ENCODE assay signal across 16 cellular contexts in genomic region chr2:174589334-174589733, GRCh38. TPM values are rescaled to one million over a fixed set of nuclear protein-coding genes. Genes with fewer than 3 reads are reported as not detected.
DNase-seq lines count a peak whose midpoint lies in the region; ATAC-seq and TF ChIP-seq lines count a peak whose summit lies in the region.
"Had no signal": no experiment of that assay in that cellular context is flagged by ENCODE, and none has a peak within 500 bp of the region (broad histone marks: within the 10 kb centered on the region; RNA-seq: fewer than 3 reads in every experiment).

No MANE protein-coding gene starts in this region.

- H3K79me2 ChIP-seq in trophoblast cell (ENCODE audit: control insufficient read depth, insufficient read depth, low read length, poor library complexity): peaks cover 1% of the 10 kb centered on the region
- H3K79me2 ChIP-seq in smooth muscle cell (ENCODE audit: low read depth): peaks cover 28% of the 10 kb centered on the region

- no peak overlapping the region for H4K8ac ChIP-seq in trophoblast cell (ENCODE audit: low read depth, low read length)

- H3K36me3 Mint-ChIP-seq in activated CD4-positive, alpha-beta T cell treated with anti-CD3 and anti-CD28 coated beads, Interleukin-2, amount 10 ng/mL, durations not matched to agents 24 days and 14 days (ENCODE audit: low read depth): peaks cover 57% of the 10 kb centered on the region
- H3K36me3 Mint-ChIP-seq in IgD-negative memory B cell: no peaks in the 10 kb centered on the region

- H4K12ac ChIP-seq in trophoblast cell (ENCODE audit: low read depth, low read length): no peak overlapping the region

- no peak overlapping the region for H3K9ac ChIP-seq in trophoblast cell (ENCODE audit: low read length)
- no peak overlapping the region for H3K9ac ChIP-seq in smooth muscle cell (ENCODE audit: low read depth)

- WGBS in trophoblast cell (ENCODE audit: extremely low coverage, insufficient coverage, insufficient read length): no CpG with 5 or more reads among the region's 2 CpGs
- 92% methylated on average over 2 of the region's 2 CpGs for WGBS in smooth muscle cell (ENCODE audit: low lambda C conversion rate)

- no peak overlapping the region for H3K14ac ChIP-seq in trophoblast cell (ENCODE audit: low read length)

- peak overlapping the region; percentile 92 for H3K27ac Mint-ChIP-seq in activated CD4-positive, alpha-beta T cell treated with anti-CD3 and anti-CD28 coated beads, Interleukin-2, amount 10 ng/mL, durations not matched to agents 24 days and 14 days
- peak overlapping the region; percentile 75 to 94 (median 86) for H3K27ac Mint-ChIP-seq in IgD-negative memory B cell

- intact Hi-C loops in activated CD4-positive, alpha-beta T cell treated with anti-CD3 and anti-CD28 coated beads, Interleukin-2, amount 10 ng/mL, durations not matched to agents 24 days and 14 days (cut with micrococcal nuclease): no loop called here
- intact Hi-C loops in ascending aorta (cut with DNase I): no loop called here

- H2AFZ ChIP-seq in trophoblast cell (ENCODE audit: insufficient read depth, low read length, poor library complexity) (no peak overlapping the region), smooth muscle cell (ENCODE audit: low read depth) (no peak overlapping the region)

- peaks cover 0 to 2% of the 10 kb centered on the region in 2 donors for H3K36me3 ChIP-seq in ascending aorta
- H3K36me3 ChIP-seq in trophoblast cell (ENCODE audit: control insufficient read depth in 1 of 2, insufficient read depth in 2 of 2, low read length in 2 of 2): peaks cover 6% of the 10 kb centered on the region in 2 experiments
- no peaks in the 10 kb centered on the region for H3K36me3 ChIP-seq in smooth muscle cell (ENCODE audit: low read depth)

- no peak overlapping the region for H2BK120ac ChIP-seq in trophoblast cell (ENCODE audit: insufficient read depth, low read length, poor library complexity)

- H3K79me1 ChIP-seq in trophoblast cell (ENCODE audit: low read length): peaks cover 24% of the 10 kb centered on the region

- no peaks in the 10 kb centered on the region for H3K9me3 ChIP-seq in ascending aorta
- H3K9me3 ChIP-seq in trophoblast cell (ENCODE audit: insufficient read depth, low read depth, low read length): no peaks in the 10 kb centered on the region
- H3K9me3 ChIP-seq in smooth muscle cell (replicated peaks; ENCODE audit: low read depth): no peaks in the 10 kb centered on the region
- H3K9me3 ChIP-seq: SJCRH30 had no signal

- no peak overlapping the region for H3K4me3 ChIP-seq in ascending aorta
- H3K4me3 ChIP-seq in trophoblast cell (ENCODE audit: low read depth, low read length): no peak overlapping the region
- H3K4me3 ChIP-seq in smooth muscle cell: no peak overlapping the region
- H3K4me3 ChIP-seq: SJCRH30, skin epidermis had no signal

- H2BK12ac ChIP-seq in trophoblast cell (ENCODE audit: low read length): no peak overlapping the region

- no peak overlapping the region for H4K91ac ChIP-seq in trophoblast cell (ENCODE audit: low read depth, low read length)

- no peak overlapping the region for H3K4ac ChIP-seq in trophoblast cell (ENCODE audit: low read depth, low read length)

- ATAC-seq in GM18517 (IDR thresholded peaks at IDR 0.05; ENCODE audit: unreplicated experiment): no peak

- H3K4me1 ChIP-seq in ascending aorta (peaks cover 8 to 72% of the 10 kb centered on the region in 2 donors), trophoblast cell (ENCODE audit: control insufficient read depth in 1 of 2, insufficient read depth in 2 of 2, low read length in 2 of 2) (peaks cover 20 to 51% of the 10 kb centered on the region in 2 experiments), smooth muscle cell (ENCODE audit: low read depth) (peaks cover 21% of the 10 kb centered on the region)

- peaks cover 5% of the 10 kb centered on the region for H3F3A ChIP-seq in smooth muscle cell (ENCODE audit: low read depth)

- TF ChIP-seq CTCF in ascending aorta (IDR thresholded peaks at IDR 0.05) (no peak), smooth muscle cell (IDR thresholded peaks at IDR 0.05; ENCODE audit: borderline replicate concordance, insufficient read depth, poor library complexity, severe bottlenecking) (no peak)

- peak overlapping the region; percentile 42 for H3K4me3 Mint-ChIP-seq in activated CD4-positive, alpha-beta T cell treated with anti-CD3 and anti-CD28 coated beads, Interleukin-2, amount 10 ng/mL, durations not matched to agents 24 days and 14 days
- peak overlapping the region in 3 of 4 donors; percentile 52 to 83 (median 81) for H3K4me3 Mint-ChIP-seq in IgD-negative memory B cell

- H4K20me1 ChIP-seq in smooth muscle cell (ENCODE audit: low read depth): peaks cover 11% of the 10 kb centered on the region

- no peak overlapping the region for H3K23ac ChIP-seq in trophoblast cell (ENCODE audit: low read length)

- peak overlapping the region; percentile 8 for H3K18ac ChIP-seq in trophoblast cell (ENCODE audit: low read length)

- H3K27ac ChIP-seq in ascending aorta: peak overlapping the region; percentile 29 to 57
- H3K27ac ChIP-seq in trophoblast cell (ENCODE audit: low read depth, low read length): no peak overlapping the region
- H3K27ac ChIP-seq in smooth muscle cell (ENCODE audit: low read depth): no peak overlapping the region
- H3K27ac ChIP-seq: SJCRH30 had no signal

- DNase-seq in activated CD4-positive, alpha-beta T cell treated with anti-CD3 and anti-CD28 coated beads, Interleukin-2, amount 10 ng/mL, durations not matched to agents 24 days and 14 days: no peak
- DNase-seq in activated CD4-positive, alpha-beta T cell treated with anti-CD3 and anti-CD28 coated beads, Interleukin-2, amount 50 U/mL, for 1 hour: no peak
- DNase-seq in ascending aorta (ENCODE audit: low spot score in 2 of 2): no peak
- DNase-seq in trophoblast cell: no peak
- no peak for DNase-seq in smooth muscle cell (lab: John Stamatoyannopoulos, UW; ENCODE audit: unreplicated experiment)
- DNase-seq in HuH-7.5 (ENCODE audit: low spot score): no peak
- DNase-seq: COR-L47, cortex of kidney, erythroblast, glutamatergic neuron, NCI-H187 treated with DMSO at 0.1 percent for 48 hours, NCI-H510A, SJCRH30 had no signal

- no peaks in the 10 kb centered on the region for H3K27me3 ChIP-seq in ascending aorta
- no peaks in the 10 kb centered on the region for H3K27me3 ChIP-seq in trophoblast cell (ENCODE audit: insufficient read depth, low read length)
- no peaks in the 10 kb centered on the region for H3K27me3 ChIP-seq in smooth muscle cell (ENCODE audit: low read depth)
- H3K27me3 ChIP-seq: SJCRH30 had no signal

- H3K9me3 Mint-ChIP-seq in activated CD4-positive, alpha-beta T cell treated with anti-CD3 and anti-CD28 coated beads, Interleukin-2, amount 10 ng/mL, durations not matched to agents 24 days and 14 days: peaks cover 3% of the 10 kb centered on the region
- H3K9me3 Mint-ChIP-seq in IgD-negative memory B cell: no peaks in the 10 kb centered on the region

- H3K27me3 Mint-ChIP-seq in activated CD4-positive, alpha-beta T cell treated with anti-CD3 and anti-CD28 coated beads, Interleukin-2, amount 10 ng/mL, durations not matched to agents 24 days and 14 days: no peaks in the 10 kb centered on the region
- H3K27me3 Mint-ChIP-seq in IgD-negative memory B cell: no peaks in the 10 kb centered on the region

- peaks cover 72% of the 10 kb centered on the region for H3K4me1 Mint-ChIP-seq in activated CD4-positive, alpha-beta T cell treated with anti-CD3 and anti-CD28 coated beads, Interleukin-2, amount 10 ng/mL, durations not matched to agents 24 days and 14 days
- H3K4me1 Mint-ChIP-seq in IgD-negative memory B cell: peaks cover 45 to 64% (median 60%) of the 10 kb centered on the region in 3 donors

- H2AK5ac ChIP-seq in trophoblast cell (ENCODE audit: low read length): no peak overlapping the region

- H3K4me2 ChIP-seq in trophoblast cell (ENCODE audit: low read length): no peak overlapping the region
- H3K4me2 ChIP-seq in smooth muscle cell: no peak overlapping the region

- H2BK5ac ChIP-seq in trophoblast cell (ENCODE audit: low read depth, low read length, poor library complexity): no peak overlapping the region

RNA-seq across cellular contexts. Expression of gene WIPF1, which starts 8.3 kb away (rescaled TPM):
- 280 and 287 TPM in 2 replicates for total RNA-seq in activated CD4-positive, alpha-beta T cell treated with anti-CD3 and anti-CD28 coated beads, Interleukin-2, amount 10 ng/mL, durations not matched to agents 24 days and 14 days
- polyA plus RNA-seq in IgD-negative memory B cell (120 TPM), smooth muscle cell (35.5 and 36.4 TPM in 2 replicates)
- total RNA-seq in ascending aorta (26.1 TPM), smooth muscle cell (27.3 and 29.0 TPM in 2 replicates)
- 113 and 120 TPM in 2 replicates for polyA plus RNA-seq in trophoblast cell (2013)

Comparison
In these comparisons a context has a peak if more than half of its experiments do, and no peak if none do; other contexts are left out.
1. H3K27ac ChIP-seq: peak in ascending aorta (2 of 2); none in trophoblast cell (single experiment) and smooth muscle cell (single experiment).